1 cellular context compared by ENCODE assay signal in genomic region chr3:56054827-56055226, GRCh38.
TF ChIP-seq lines count a peak whose summit lies in the region.

No MANE protein-coding gene starts in this region.

TF ChIP-seq in HEK293, 187 proteins besides CTCF, POLR2A, EP300 and RAD21 (continued from another document):
- TF ChIP-seq, protein P1, sequence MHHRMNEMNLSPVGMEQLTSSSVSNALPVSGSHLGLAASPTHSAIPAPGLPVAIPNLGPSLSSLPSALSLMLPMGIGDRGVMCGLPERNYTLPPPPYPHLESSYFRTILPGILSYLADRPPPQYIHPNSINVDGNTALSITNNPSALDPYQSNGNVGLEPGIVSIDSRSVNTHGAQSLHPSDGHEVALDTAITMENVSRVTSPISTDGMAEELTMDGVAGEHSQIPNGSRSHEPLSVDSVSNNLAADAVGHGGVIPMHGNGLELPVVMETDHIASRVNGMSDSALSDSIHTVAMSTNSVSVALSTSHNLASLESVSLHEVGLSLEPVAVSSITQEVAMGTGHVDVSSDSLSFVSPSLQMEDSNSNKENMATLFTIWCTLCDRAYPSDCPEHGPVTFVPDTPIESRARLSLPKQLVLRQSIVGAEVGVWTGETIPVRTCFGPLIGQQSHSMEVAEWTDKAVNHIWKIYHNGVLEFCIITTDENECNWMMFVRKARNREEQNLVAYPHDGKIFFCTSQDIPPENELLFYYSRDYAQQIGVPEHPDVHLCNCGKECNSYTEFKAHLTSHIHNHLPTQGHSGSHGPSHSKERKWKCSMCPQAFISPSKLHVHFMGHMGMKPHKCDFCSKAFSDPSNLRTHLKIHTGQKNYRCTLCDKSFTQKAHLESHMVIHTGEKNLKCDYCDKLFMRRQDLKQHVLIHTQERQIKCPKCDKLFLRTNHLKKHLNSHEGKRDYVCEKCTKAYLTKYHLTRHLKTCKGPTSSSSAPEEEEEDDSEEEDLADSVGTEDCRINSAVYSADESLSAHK (tag by site-specific recombination; IDR thresholded peaks at IDR 0.05) = peak; percentile 64
- TF ChIP-seq, protein P2, sequence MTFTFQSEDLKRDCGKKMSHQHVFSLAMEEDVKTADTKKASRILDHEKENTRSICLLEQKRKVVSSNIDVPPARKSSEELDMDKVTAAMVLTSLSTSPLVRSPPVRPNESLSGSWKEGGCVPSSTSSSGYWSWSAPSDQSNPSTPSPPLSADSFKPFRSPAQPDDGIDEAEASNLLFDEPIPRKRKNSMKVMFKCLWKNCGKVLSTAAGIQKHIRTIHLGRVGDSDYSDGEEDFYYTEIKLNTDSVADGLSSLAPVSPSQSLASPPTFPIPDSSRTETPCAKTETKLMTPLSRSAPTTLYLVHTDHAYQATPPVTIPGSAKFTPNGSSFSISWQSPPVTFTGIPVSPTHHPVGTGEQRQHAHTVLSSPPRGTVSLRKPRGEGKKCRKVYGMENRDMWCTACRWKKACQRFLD (tag by site-specific recombination; IDR thresholded peaks at IDR 0.05) = no peak
- TF ChIP-seq ZNF610 (tag by site-specific recombination; IDR thresholded peaks at IDR 0.05; ENCODE audit: borderline replicate concordance) (no peak), ZFHX2 (tag by site-specific recombination; conservative IDR thresholded peaks at IDR 0.05) (no peak), ZNF114 (tag by site-specific recombination; IDR thresholded peaks at IDR 0.05) (no peak), RBAK (tag by site-specific recombination; IDR thresholded peaks at IDR 0.05) (no peak), ZSCAN18 (tag by site-specific recombination; IDR thresholded peaks at IDR 0.05) (no peak), KLF16 (tag by site-specific recombination; IDR thresholded peaks at IDR 0.05) (no peak), KLF1 (tag by site-specific recombination; IDR thresholded peaks at IDR 0.05) (no peak), ZBTB8A (tag by site-specific recombination; IDR thresholded peaks at IDR 0.05) (0 out of 2 replicates have a peak, but pooled peaks have one; percentile 20), ZBTB17 (tag by site-specific recombination; IDR thresholded peaks at IDR 0.05) (peak; percentile 18; the same call in 1 of the 2 replicates), KLF7 (tag by site-specific recombination; IDR thresholded peaks at IDR 0.05; ENCODE audit: borderline replicate concordance) (no peak), MZF1 (tag by site-specific recombination; IDR thresholded peaks at IDR 0.05; ENCODE audit: borderline replicate concordance) (0 out of 2 replicates have a peak, but pooled peaks have one; percentile 12), SP7 (tag by site-specific recombination; IDR thresholded peaks at IDR 0.05) (no peak), ZNF692 (tag by site-specific recombination; IDR thresholded peaks at IDR 0.05) (no peak), ZNF394 (tag by site-specific recombination; IDR thresholded peaks at IDR 0.05; ENCODE audit: borderline replicate concordance) (no peak), ZNF433 (tag by site-specific recombination; IDR thresholded peaks at IDR 0.05; ENCODE audit: low read depth) (no peak), ZEB2 (tag by site-specific recombination; IDR thresholded peaks at IDR 0.05) (0 out of 2 replicates have a peak, but pooled peaks have one; percentile 34), ZNF701 (tag by site-specific recombination; IDR thresholded peaks at IDR 0.05) (no peak), ZNF292 (tag by site-specific recombination; IDR thresholded peaks at IDR 0.05; ENCODE audit: borderline replicate concordance, low read depth) (no peak), ZNF24 (tag by site-specific recombination; IDR thresholded peaks at IDR 0.05) (no peak), ZBTB44 (tag by site-specific recombination; IDR thresholded peaks at IDR 0.05) (peak; percentile 80), ZNF792 (tag by site-specific recombination; IDR thresholded peaks at IDR 0.05) (no peak), ZNF133 (tag by site-specific recombination; IDR thresholded peaks at IDR 0.05) (no peak), ZBTB48 (tag by site-specific recombination; IDR thresholded peaks at IDR 0.05) (no peak), ZSCAN30 (tag by site-specific recombination; IDR thresholded peaks at IDR 0.05) (no peak), ZNF426 (tag by site-specific recombination; IDR thresholded peaks at IDR 0.05) (no peak), ZNF561 (tag by site-specific recombination; IDR thresholded peaks at IDR 0.05; ENCODE audit: borderline replicate concordance) (peak; percentile 48; the same call in 1 of the 2 replicates), ZNF624 (tag by site-specific recombination; IDR thresholded peaks at IDR 0.05) (no peak), ZNF423 (tag by site-specific recombination; IDR thresholded peaks at IDR 0.05) (no peak), ZNF335 (tag by site-specific recombination; conservative IDR thresholded peaks at IDR 0.05) (peak; percentile 50)
- TF ChIP-seq, protein P3, sequence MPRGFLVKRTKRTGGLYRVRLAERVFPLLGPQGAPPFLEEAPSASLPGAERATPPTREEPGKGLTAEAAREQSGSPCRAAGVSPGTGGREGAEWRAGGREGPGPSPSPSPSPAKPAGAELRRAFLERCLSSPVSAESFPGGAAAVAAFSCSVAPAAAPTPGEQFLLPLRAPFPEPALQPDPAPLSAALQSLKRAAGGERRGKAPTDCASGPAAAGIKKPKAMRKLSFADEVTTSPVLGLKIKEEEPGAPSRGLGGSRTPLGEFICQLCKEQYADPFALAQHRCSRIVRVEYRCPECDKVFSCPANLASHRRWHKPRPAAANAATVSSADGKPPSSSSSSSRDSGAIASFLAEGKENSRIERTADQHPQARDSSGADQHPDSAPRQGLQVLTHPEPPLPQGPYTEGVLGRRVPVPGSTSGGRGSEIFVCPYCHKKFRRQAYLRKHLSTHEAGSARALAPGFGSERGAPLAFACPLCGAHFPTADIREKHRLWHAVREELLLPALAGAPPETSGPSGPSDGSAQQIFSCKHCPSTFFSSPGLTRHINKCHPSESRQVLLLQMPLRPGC (tag by site-specific recombination; IDR thresholded peaks at IDR 0.05) = no peak
